17 cellular contexts compared by ENCODE assay signal in the genomic region with DNA sequence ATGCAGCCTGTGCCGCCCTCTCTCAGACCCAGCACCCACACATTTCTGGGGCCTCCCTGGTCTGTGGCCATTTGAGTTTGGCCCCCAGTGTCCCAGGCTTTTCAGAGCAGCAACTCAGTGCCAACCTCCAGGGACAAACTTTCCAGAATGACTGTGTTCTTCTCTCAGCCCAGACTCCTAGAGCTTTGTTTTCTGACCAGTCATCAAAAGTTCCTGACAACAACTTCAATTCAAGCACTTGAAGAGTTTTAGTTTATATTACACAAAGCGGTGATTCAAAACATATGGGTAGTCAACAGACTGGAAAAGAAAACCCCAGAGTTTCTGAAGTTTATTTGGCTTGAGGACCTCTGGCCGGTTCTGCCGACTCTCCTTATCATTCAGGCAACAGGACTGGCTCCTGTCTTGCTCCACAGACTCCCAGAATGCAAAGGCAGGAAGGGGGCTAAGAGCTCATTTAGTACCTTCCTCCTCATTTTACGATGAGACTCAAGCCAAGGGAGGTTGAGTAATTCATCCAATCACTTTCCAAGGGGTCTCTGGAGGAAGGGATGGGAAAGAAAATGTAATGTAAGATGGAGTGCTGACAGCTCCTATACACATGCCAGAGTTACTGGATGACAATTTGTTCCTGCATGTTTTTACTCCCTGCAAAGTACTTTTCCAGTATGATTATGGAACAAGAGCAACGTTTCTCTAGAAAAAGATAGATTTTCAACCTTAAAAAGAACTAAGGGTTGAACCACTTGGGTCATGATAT. TPM values are rescaled to one million over a fixed set of nuclear protein-coding genes. Genes with fewer than 3 reads are reported as not detected.
A peak's percentile ranks its signal among the peaks of the same experiment; 100 is the strongest.
DNase-seq lines count a peak whose midpoint lies in the region; ATAC-seq and TF ChIP-seq lines count a peak whose summit lies in the region.
"Had no signal": no experiment of that assay in that cellular context is flagged by ENCODE, and none has a peak within 500 bp of the region (broad histone marks: within the 10 kb centered on the region; RNA-seq: fewer than 3 reads in every experiment).

No MANE protein-coding gene starts in this region.

- H3K4me2 ChIP-seq in smooth muscle cell, result peak overlapping the region; percentile 69

- no peak overlapping the region for H3K9ac ChIP-seq in smooth muscle cell (ENCODE audit: low read depth)

- WGBS in smooth muscle cell (ENCODE audit: low lambda C conversion rate), result 20% methylated on average over 6 of the region's 6 CpGs

- no peak for TF ChIP-seq CTCF in left lung (IDR thresholded peaks at IDR 0.05)
- no peak for TF ChIP-seq CTCF in smooth muscle cell (IDR thresholded peaks at IDR 0.05; ENCODE audit: borderline replicate concordance, insufficient read depth, poor library complexity, severe bottlenecking)
- no peak for TF ChIP-seq CTCF in GM13976 (IDR thresholded peaks at IDR 0.05; ENCODE audit: borderline replicate concordance, control extremely low read depth, extremely low read depth, insufficient read depth, missing control alignments)

- in situ Hi-C loops in GM13976 (cut with MboI; ENCODE audit: low sequenced_read_pairs, unreplicated experiment), result no loop called here

- H3K4me3 ChIP-seq in left lung, result no peak overlapping the region
- no peak overlapping the region for H3K4me3 ChIP-seq in smooth muscle cell
- H3K4me3 ChIP-seq: breast epithelium, prostate gland had no signal

- H3K79me2 ChIP-seq in smooth muscle cell (ENCODE audit: low read depth), result no peaks in the 10 kb centered on the region

- peaks cover 10% of the 10 kb centered on the region for H3F3A ChIP-seq in smooth muscle cell (ENCODE audit: low read depth)

- H3K27ac ChIP-seq in left lung (peak overlapping the region in 1 of 2 donors; percentile 28), smooth muscle cell (ENCODE audit: low read depth) (peak overlapping the region; percentile 42)
- H3K27ac ChIP-seq: prostate gland had no signal

- H3K27me3 ChIP-seq in left lung, result no peaks in the 10 kb centered on the region
- H3K27me3 ChIP-seq in smooth muscle cell (ENCODE audit: low read depth), result no peaks in the 10 kb centered on the region
- H3K27me3 ChIP-seq: breast epithelium had no signal

- no peaks in the 10 kb centered on the region for H3K4me1 ChIP-seq in left lung
- H3K4me1 ChIP-seq in smooth muscle cell (ENCODE audit: low read depth), result no peaks in the 10 kb centered on the region
- H3K4me1 ChIP-seq: prostate gland had no signal

- no peaks in the 10 kb centered on the region for H4K20me1 ChIP-seq in smooth muscle cell (ENCODE audit: low read depth)

- H2AFZ ChIP-seq in smooth muscle cell (ENCODE audit: low read depth), result peak overlapping the region; percentile 61

- ATAC-seq in left lung, result peak; percentile 69
- no peak for ATAC-seq in HG03571 (IDR thresholded peaks at IDR 0.05; ENCODE audit: unreplicated experiment)

- H3K9me3 ChIP-seq in left lung (no peaks in the 10 kb centered on the region), smooth muscle cell (replicated peaks; ENCODE audit: low read depth) (no peaks in the 10 kb centered on the region)
- H3K9me3 ChIP-seq: breast epithelium, prostate gland had no signal

- peak; percentile 68 for DNase-seq in RPMI7951 (ENCODE audit: low read depth)
- peak; percentile 57 for DNase-seq in fibroblast of gingiva (ENCODE audit: low read depth)
- no peak for DNase-seq in left lung
- no peak for DNase-seq in smooth muscle cell (lab: John Stamatoyannopoulos, UW; ENCODE audit: unreplicated experiment)
- DNase-seq in GM13976 (ENCODE audit: low spot score), result no peak
- no peak for DNase-seq in epidermal melanocyte (ENCODE audit: insufficient read length, low spot score)
- DNase-seq in NCI-H1417 treated with DMSO at 0.1 percent for 48 hours (lab: John Stamatoyannopoulos, UW), result no peak
- DNase-seq: activated CD4-positive, alpha-beta T cell treated with anti-CD3 and anti-CD28 coated beads, Interleukin-2, amount 10 ng/mL, durations not matched to agents 24 days and 14 days; activated naive CD4-positive, alpha-beta T cell treated with Interleukin-2 at 50 U/mL for 16 hours; AML-193; effector CD8-positive, alpha-beta T cell; glutamatergic neuron; NCI-H146; SIG-M5 had no signal

- H3K36me3 ChIP-seq in left lung (no peaks in the 10 kb centered on the region), smooth muscle cell (ENCODE audit: low read depth) (no peaks in the 10 kb centered on the region)
- H3K36me3 ChIP-seq: breast epithelium, prostate gland had no signal

- intact Hi-C loops in left lung (cut with DNase I), result no loop called here

RNA-seq across cellular contexts. Expression of gene TIAM1, which starts 27.0 kb away (rescaled TPM):
- total RNA-seq in RPMI7951 (2014; rRNA removed; shearing (Covaris generic)), result 3.5 and 3.6 TPM in 2 replicates
- total RNA-seq in left lung (10 to 100 TPM in 1 of 2 donors, 1 to 10 TPM in 1; 9.7 to 12.5 TPM), smooth muscle cell (8.2 and 12.9 TPM in 2 replicates)
- 3.2 and 4.8 TPM in 2 replicates for polyA plus RNA-seq in smooth muscle cell

Comparison
In these comparisons a context has a peak if more than half of its experiments do, and no peak if none do; other contexts are left out.
1. DNase-seq: peak in RPMI7951 (single experiment) and fibroblast of gingiva (single experiment); none in left lung (0 of 2), smooth muscle cell (single experiment), GM13976 (single experiment), epidermal melanocyte (single experiment) and NCI-H1417 treated with DMSO at 0.1 percent for 48 hours (single experiment).